Comparison of ENCODE assay signal across 10 cellular contexts in genomic region chr3:27559835-27560234, GRCh38.
DNase-seq lines count a peak whose midpoint lies in the region; ATAC-seq and FAIRE-seq lines count a peak whose summit lies in the region.
"Had no signal": no experiment of that assay in that cellular context is flagged by ENCODE, and none has a peak within 500 bp of the region (broad histone marks: within the 10 kb centered on the region; RNA-seq: fewer than 3 reads in every experiment).

No MANE protein-coding gene starts in this region.

- no peaks in the 10 kb centered on the region for H3K36me3 Mint-ChIP-seq in activated T-cell treated with anti-CD3 and anti-CD28 coated beads, Interleukin-2, amount 50 U/mL, for 24 hours (ENCODE audit: low read depth)
- H3K36me3 Mint-ChIP-seq in naive thymus-derived CD8-positive, alpha-beta T cell: no peaks in the 10 kb centered on the region

- no peak overlapping the region for H3K27ac Mint-ChIP-seq in activated T-cell treated with anti-CD3 and anti-CD28 coated beads, Interleukin-2, amount 50 U/mL, for 24 hours
- H3K27ac Mint-ChIP-seq in naive thymus-derived CD8-positive, alpha-beta T cell: no peak overlapping the region

- H3K27me3 Mint-ChIP-seq in activated T-cell treated with anti-CD3 and anti-CD28 coated beads, Interleukin-2, amount 50 U/mL, for 24 hours: no peaks in the 10 kb centered on the region
- H3K27me3 Mint-ChIP-seq in naive thymus-derived CD8-positive, alpha-beta T cell: no peaks in the 10 kb centered on the region

- no peaks in the 10 kb centered on the region for H3K4me1 Mint-ChIP-seq in activated T-cell treated with anti-CD3 and anti-CD28 coated beads, Interleukin-2, amount 50 U/mL, for 24 hours (ENCODE audit: low read depth)
- no peaks in the 10 kb centered on the region for H3K4me1 Mint-ChIP-seq in naive thymus-derived CD8-positive, alpha-beta T cell

- intact Hi-C loops in left colon (cut with DNase I, micrococcal nuclease): no loop called here

- H3K9me3 Mint-ChIP-seq in activated T-cell treated with anti-CD3 and anti-CD28 coated beads, Interleukin-2, amount 50 U/mL, for 24 hours: no peaks in the 10 kb centered on the region
- no peaks in the 10 kb centered on the region for H3K9me3 Mint-ChIP-seq in naive thymus-derived CD8-positive, alpha-beta T cell

- FAIRE-seq in urothelium cell line (lab: Jason Lieb, UNC): peak; percentile 67

- peak; percentile 74 for DNase-seq in LHCN-M2 (ENCODE audit: low read depth)
- DNase-seq in dermis blood vessel endothelial cell: peak; percentile 99
- peak; percentile 7 to 37 for DNase-seq in left colon
- DNase-seq in urothelium cell line (ENCODE audit: low spot score): peak; percentile 69
- DNase-seq in activated CD4-positive, alpha-beta T cell treated with anti-CD3 and anti-CD28 coated beads for 48 hours: no peak
- DNase-seq in activated T-cell treated with anti-CD3 and anti-CD28 coated beads, Interleukin-2, amount 50 U/mL, for 24 hours: no peak
- DNase-seq in NCI-H2227 treated with DMSO at 0.1 percent for 48 hours (lab: John Stamatoyannopoulos, UW): no peak
- DNase-seq in naive thymus-derived CD8-positive, alpha-beta T cell: no peak
- DNase-seq: NCI-H187 treated with DMSO at 0.1 percent for 48 hours, occipital lobe had no signal

- H3K4me3 Mint-ChIP-seq in activated T-cell treated with anti-CD3 and anti-CD28 coated beads, Interleukin-2, amount 50 U/mL, for 24 hours: no peak overlapping the region
- H3K4me3 Mint-ChIP-seq in naive thymus-derived CD8-positive, alpha-beta T cell: no peak overlapping the region

- POLR2A ChIA-PET in naive thymus-derived CD8-positive, alpha-beta T cell (lab: Charles Lee): no interaction called here

- peak; percentile 13 for ATAC-seq in left colon
- ATAC-seq in naive thymus-derived CD8-positive, alpha-beta T cell: no peak

Comparison
In these comparisons a context has a peak if more than half of its experiments do, and no peak if none do; other contexts are left out.
1. DNase-seq: peak in LHCN-M2 (single experiment), dermis blood vessel endothelial cell (single experiment), left colon (2 of 2) and urothelium cell line (single experiment); none in activated CD4-positive, alpha-beta T cell treated with anti-CD3 and anti-CD28 coated beads for 48 hours (single experiment), activated T-cell treated with anti-CD3 and anti-CD28 coated beads, Interleukin-2, amount 50 U/mL, for 24 hours (single experiment), NCI-H2227 treated with DMSO at 0.1 percent for 48 hours (single experiment) and naive thymus-derived CD8-positive, alpha-beta T cell (0 of 10).